ENCODE assay signal across 13 cellular contexts in the genomic region with DNA sequence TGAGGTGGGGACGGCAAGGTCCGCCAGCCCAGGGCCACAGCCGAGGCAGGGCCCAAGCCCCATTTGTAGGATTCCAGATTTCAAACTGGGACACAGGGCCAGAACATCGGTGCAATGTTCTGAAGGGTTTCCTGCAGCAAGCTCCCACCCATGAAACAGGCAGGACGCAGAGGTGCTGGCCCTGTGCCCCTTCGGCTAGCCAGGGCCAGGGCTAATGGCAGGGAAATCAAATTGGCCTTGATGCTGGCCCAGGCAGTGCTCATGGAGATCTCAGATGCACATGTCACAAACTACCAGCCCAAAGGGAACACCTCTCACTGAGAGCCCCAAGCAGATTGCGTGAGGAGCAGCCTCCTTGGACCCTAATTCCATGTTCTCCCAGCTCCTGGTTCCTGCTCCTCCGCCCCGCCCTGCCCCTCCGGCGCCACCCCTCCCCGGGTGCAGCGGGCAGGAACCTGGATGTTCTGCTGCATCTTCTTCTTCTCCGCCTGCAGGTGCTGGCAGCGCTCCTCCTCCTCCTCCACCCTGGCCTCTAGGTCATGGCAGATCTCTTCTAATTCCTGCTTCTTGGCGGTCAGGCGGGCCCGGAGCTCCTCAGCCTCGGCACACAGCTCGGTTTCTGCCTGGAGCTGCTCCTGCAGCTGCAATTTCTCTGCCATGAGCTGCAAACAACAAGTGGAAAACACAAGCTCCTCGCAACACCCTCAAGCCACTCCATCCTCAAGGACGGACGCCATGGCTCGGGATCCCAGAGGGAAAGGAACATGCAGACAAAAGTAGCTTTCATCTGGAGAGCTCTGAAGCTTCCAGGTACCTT. TPM values are rescaled to one million over a fixed set of nuclear protein-coding genes. Genes with fewer than 3 reads are reported as not detected.
DNase-seq lines count a peak whose midpoint lies in the region; ATAC-seq, FAIRE-seq and TF ChIP-seq lines count a peak whose summit lies in the region.
"Had no signal": no experiment of that assay in that cellular context is flagged by ENCODE, and none has a peak within 500 bp of the region (broad histone marks: within the 10 kb centered on the region; RNA-seq: fewer than 3 reads in every experiment).

No MANE protein-coding gene starts in this region.

- peaks cover 84 to 89% of the 10 kb centered on the region in 2 experiments for H3K36me3 ChIP-seq in endothelial cell of umbilical vein (ENCODE audit: control insufficient read depth in 2 of 2, extremely low read depth in 1 of 2, insufficient read depth in 2 of 2, low read length in 2 of 2)
- H3K36me3 ChIP-seq in thoracic aorta, result peaks cover 98% of the 10 kb centered on the region
- H3K36me3 ChIP-seq in psoas muscle (ENCODE audit: insufficient read depth in 1 of 2, low read depth in 1 of 2), result peaks cover 23 to 100% of the 10 kb centered on the region in 2 donors

- POLR2A ChIA-PET in activated CD4-positive, alpha-beta T cell treated with anti-CD3 and anti-CD28 coated beads, Interleukin-2, amount 10 ng/mL, durations not matched to agents 7 days and 5 days (lab: Charles Lee), result no interaction called here
- POLR2A ChIA-PET in RWPE1 (lab: Yijun Ruan, JAX; ENCODE audit: low non-redundant PET) (no interaction called here), endothelial cell of umbilical vein (lab: Charles Lee) (interaction anchor here (0.7 kb wide), 1 partner anchor 113 kb away, joined by 3 read pairs; no protein-coding TSS in a partner anchor)

- H3K4me1 ChIP-seq in endothelial cell of umbilical vein (ENCODE audit: control insufficient read depth, extremely low read depth, insufficient read depth, low read length), result peaks cover 10% of the 10 kb centered on the region
- H3K4me1 ChIP-seq in thoracic aorta (ENCODE audit: control insufficient read depth in 1 of 2, low read depth in 2 of 2), result no peaks in the 10 kb centered on the region
- H3K4me1 ChIP-seq in psoas muscle, result no peaks in the 10 kb centered on the region
- H3K4me1 ChIP-seq: adrenal gland had no signal

- peaks cover 74% of the 10 kb centered on the region for H3K36me3 Mint-ChIP-seq in activated CD4-positive, alpha-beta T cell treated with anti-CD3 and anti-CD28 coated beads, Interleukin-2, amount 10 ng/mL, durations not matched to agents 7 days and 5 days (ENCODE audit: low read depth)

- H3K79me2 ChIP-seq in endothelial cell of umbilical vein (ENCODE audit: control insufficient read depth, insufficient read depth, low read length), result peaks cover 71% of the 10 kb centered on the region

- peak overlapping the region; percentile 33 for H3K27ac ChIP-seq in RWPE1
- no peak overlapping the region for H3K27ac ChIP-seq in endothelial cell of umbilical vein (ENCODE audit: insufficient read depth, low read depth, low read length)
- peak overlapping the region; percentile 45 for H3K27ac ChIP-seq in thoracic aorta
- no peak overlapping the region for H3K27ac ChIP-seq in psoas muscle

- H3K9me3 Mint-ChIP-seq in activated CD4-positive, alpha-beta T cell treated with anti-CD3 and anti-CD28 coated beads, Interleukin-2, amount 10 ng/mL, durations not matched to agents 7 days and 5 days, result no peaks in the 10 kb centered on the region
- H3K9me3 Mint-ChIP-seq: natural killer cell had no signal

- ATAC-seq in thoracic aorta (ENCODE audit: insufficient number of reproducible peaks, low FRiP score, low read depth) (no peak), psoas muscle (no peak)

- no peaks in the 10 kb centered on the region for H3K27me3 ChIP-seq in endothelial cell of umbilical vein (ENCODE audit: control insufficient read depth in 2 of 2, insufficient read depth in 2 of 2, low read length in 2 of 2)
- no peaks in the 10 kb centered on the region for H3K27me3 ChIP-seq in thoracic aorta (replicated peaks; ENCODE audit: insufficient read depth)
- H3K27me3 ChIP-seq in psoas muscle (ENCODE audit: insufficient read depth in 3 of 3, low read length in 2 of 3), result no peaks in the 10 kb centered on the region
- H3K27me3 ChIP-seq: adrenal gland had no signal

- H3K4me3 ChIP-seq in endothelial cell of umbilical vein (replicated peaks in 1 of 3; ENCODE audit: insufficient read depth in 1 of 3, low read depth in 1 of 3, low read length in 3 of 3) (no peak overlapping the region), thoracic aorta (no peak overlapping the region), psoas muscle (no peak overlapping the region)
- H3K4me3 ChIP-seq: A549, adrenal gland had no signal

- peaks cover 20% of the 10 kb centered on the region for H3K4me1 Mint-ChIP-seq in activated CD4-positive, alpha-beta T cell treated with anti-CD3 and anti-CD28 coated beads, Interleukin-2, amount 10 ng/mL, durations not matched to agents 7 days and 5 days

- 91 to 96% (median 94%) methylated on average over 23 to 24 of the region's 24 CpGs for WGBS in psoas muscle, 3 donors

- no peak overlapping the region for H2AFZ ChIP-seq in endothelial cell of umbilical vein (ENCODE audit: low read depth, low read length)

- no peaks in the 10 kb centered on the region for H3K9me3 ChIP-seq in endothelial cell of umbilical vein (replicated peaks; ENCODE audit: control insufficient read depth, insufficient read depth, low read length)
- H3K9me3 ChIP-seq in thoracic aorta, result no peaks in the 10 kb centered on the region
- H3K9me3 ChIP-seq in psoas muscle, result no peaks in the 10 kb centered on the region
- H3K9me3 ChIP-seq: A549, adrenal gland had no signal

- dilution Hi-C loops in endothelial cell of umbilical vein (cut with MboI; ENCODE audit: extremely low pct_ligation_motif_present, low sequenced_read_pairs), result no loop called here

- DNase-seq in activated CD4-positive, alpha-beta T cell treated with anti-CD3 and anti-CD28 coated beads, Interleukin-2, amount 10 ng/mL, durations not matched to agents 7 days and 5 days, result no peak
- no peak for DNase-seq in activated CD4-positive, alpha-beta T cell treated with anti-CD3 and anti-CD28 coated beads for 48 hours
- no peak for DNase-seq in RWPE1 (ENCODE audit: low spot score)
- DNase-seq in endothelial cell of umbilical vein (ENCODE audit: low read depth, low spot score), result no peak
- no peak for DNase-seq in thoracic aorta (ENCODE audit: low spot score)
- no peak for DNase-seq in psoas muscle
- DNase-seq in H4 (ENCODE audit: low spot score), result no peak
- DNase-seq in D721Med (ENCODE audit: insufficient read length, low spot score), result no peak
- DNase-seq: cortex of kidney, NCI-H774 had no signal

- FAIRE-seq in endothelial cell of umbilical vein (lab: Jason Lieb, UNC) (no peak), D721Med (lab: Jason Lieb, UNC) (no peak)
- FAIRE-seq: A549 had no signal

- no peak overlapping the region for H3K4me3 Mint-ChIP-seq in activated CD4-positive, alpha-beta T cell treated with anti-CD3 and anti-CD28 coated beads, Interleukin-2, amount 10 ng/mL, durations not matched to agents 7 days and 5 days
- H3K4me3 Mint-ChIP-seq: natural killer cell had no signal

- no peaks in the 10 kb centered on the region for H4K20me1 ChIP-seq in endothelial cell of umbilical vein (replicated peaks; ENCODE audit: control insufficient read depth, extremely low read depth, insufficient read depth, low read length)

- no peaks in the 10 kb centered on the region for H3K27me3 Mint-ChIP-seq in activated CD4-positive, alpha-beta T cell treated with anti-CD3 and anti-CD28 coated beads, Interleukin-2, amount 10 ng/mL, durations not matched to agents 7 days and 5 days

- TF ChIP-seq CTCF in RWPE1 (conservative IDR thresholded peaks at IDR 0.05; ENCODE audit: low read depth) (no peak), endothelial cell of umbilical vein (IDR thresholded peaks at IDR 0.05; ENCODE audit: extremely low read depth in 1 of 2, insufficient read depth in 1 of 2, low read depth in 1 of 2, low read length in 2 of 2) (no peak), thoracic aorta (IDR thresholded peaks at IDR 0.05) (no peak), psoas muscle (IDR thresholded peaks at IDR 0.05) (no peak), D721Med (IDR thresholded peaks at IDR 0.05; ENCODE audit: insufficient read depth, missing control alignments) (no peak)

- no peak overlapping the region for H3K9ac ChIP-seq in endothelial cell of umbilical vein (replicated peaks; ENCODE audit: extremely low read depth, insufficient read depth, low read length)

- BruUV-seq in endothelial cell of umbilical vein (replicated peaks; lab: Mats Ljungman, UMichigan), result TSS peak; percentile 74

- CTCF ChIA-PET in activated CD4-positive, alpha-beta T cell treated with anti-CD3 and anti-CD28 coated beads, Interleukin-2, amount 10 ng/mL, durations not matched to agents 7 days and 5 days (lab: Charles Lee), result interaction anchor here (0.5 to 5.2 kb wide), 27 partner anchors 8 to 229 kb away, joined by 3 to 44 read pairs (median 5); a partner anchor contains a TSS
- CTCF ChIA-PET in RWPE1 (lab: Yijun Ruan, JAX) (interaction anchor here (0.5 to 1.6 kb wide), 8 partner anchors 26 to 170 kb away, joined by 3 to 8 read pairs (median 4); no protein-coding TSS in a partner anchor), endothelial cell of umbilical vein (lab: Charles Lee) (interaction anchor here (0.9 to 5.6 kb wide), 17 partner anchors 8 to 210 kb away, joined by 3 to 68 read pairs (median 4); a partner anchor contains a TSS)

- peak overlapping the region; percentile 25 for H3K27ac Mint-ChIP-seq in activated CD4-positive, alpha-beta T cell treated with anti-CD3 and anti-CD28 coated beads, Interleukin-2, amount 10 ng/mL, durations not matched to agents 7 days and 5 days

- H3K9me1 ChIP-seq in endothelial cell of umbilical vein (replicated peaks; ENCODE audit: control insufficient read depth, extremely low read depth, insufficient read depth, low read length), result no peaks in the 10 kb centered on the region

- TF ChIP-seq POLR2A in endothelial cell of umbilical vein (IDR thresholded peaks at IDR 0.05; ENCODE audit: low read depth, low read length), result no peak

- intact Hi-C loops in endothelial cell of umbilical vein (cut with micrococcal nuclease), result loop anchor here (1.0 kb wide), 2 partner anchors 88 to 170 kb away; no protein-coding TSS in a partner anchor
- intact Hi-C loops in psoas muscle (cut with DNase I), result loop anchor here (1.0 to 5.0 kb wide), 3 partner anchors 170 to 187 kb away; no protein-coding TSS in a partner anchor

- no peak overlapping the region for H3K4me2 ChIP-seq in endothelial cell of umbilical vein (ENCODE audit: insufficient read depth, low read length)
- H3K4me2 ChIP-seq: A549 had no signal

RNA-seq across cellular contexts. Expression of a gene that starts 47.7 kb away (rescaled TPM):
- total RNA-seq in activated CD4-positive, alpha-beta T cell treated with anti-CD3 and anti-CD28 coated beads, Interleukin-2, amount 10 ng/mL, durations not matched to agents 7 days and 5 days, result 10 to 100 TPM; 50.9 to 60.0 TPM
- total RNA-seq in endothelial cell of umbilical vein (9.3 and 14.1 TPM in 2 replicates), thoracic aorta (10 to 100 TPM; 40.1 to 47.3 TPM), psoas muscle (10 to 100 TPM in 3 of 4 donors, 1 to 10 TPM in 1; 5.7 to 16.3 (median 13.5) TPM)
- polyA plus RNA-seq in endothelial cell of umbilical vein (6.8 and 8.2 TPM in 2 replicates), psoas muscle (1 to 10 TPM; 5.3 to 6.0 (median 5.8) TPM)
- 9.1 and 9.8 TPM in 2 replicates for polyA plus RNA-seq in endothelial cell of umbilical vein (2011; cell fraction: cytosol; rRNA removed)
- polyA plus RNA-seq in endothelial cell of umbilical vein (2011; cell fraction: nucleus; rRNA removed), result 7.6 and 9.2 TPM in 2 replicates
- polyA plus RNA-seq in endothelial cell of umbilical vein (2012), result 9.8 and 11.8 TPM in 2 replicates
- polyA minus RNA-seq in endothelial cell of umbilical vein, result 13.5 and 14.4 TPM in 2 replicates
- polyA minus RNA-seq in endothelial cell of umbilical vein (2011; cell fraction: cytosol; rRNA and poly(A)+ RNA removed), result 1.2 TPM
- 1.9 and 3.5 TPM in 2 replicates for polyA minus RNA-seq in endothelial cell of umbilical vein (2011; cell fraction: nucleus; rRNA and poly(A)+ RNA removed)
- 27.5 and 33.3 TPM in 2 replicates for total RNA-seq in H4 (2014; rRNA removed; shearing (Covaris generic))

Comparison
In these comparisons a context has a peak if more than half of its experiments do, and no peak if none do; other contexts are left out.
1. H3K27ac ChIP-seq: peak in RWPE1 (single experiment) and thoracic aorta (2 of 2); none in endothelial cell of umbilical vein (single experiment) and psoas muscle (single experiment).